In the genomic region with DNA sequence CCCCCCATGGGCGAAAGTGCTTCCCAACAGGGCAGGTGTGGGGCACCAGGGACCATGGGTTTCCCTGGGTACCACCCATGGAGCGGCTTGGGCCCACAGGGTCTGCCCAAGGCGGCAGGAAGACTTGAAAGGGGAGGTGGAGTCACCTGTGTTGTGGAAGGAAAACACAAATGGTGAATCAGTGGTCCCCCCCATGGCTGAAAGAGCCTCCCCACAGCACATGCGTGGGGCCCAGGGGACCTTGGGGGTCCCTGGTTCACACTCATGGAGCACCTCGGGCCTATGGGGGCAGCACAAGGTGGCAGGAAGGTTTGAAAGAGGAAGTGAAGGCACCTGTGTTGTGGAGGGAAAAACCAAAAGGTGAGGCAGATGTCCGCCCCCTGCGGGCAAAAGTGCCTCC, we compare ENCODE assay signal across 22 cellular contexts.
DNase-seq lines count a peak whose midpoint lies in the region; ATAC-seq, FAIRE-seq and TF ChIP-seq lines count a peak whose summit lies in the region.
"Had no signal": no experiment of that assay in that cellular context is flagged by ENCODE, and none has a peak within 500 bp of the region (broad histone marks: within the 10 kb centered on the region; RNA-seq: fewer than 3 reads in every experiment).

No MANE protein-coding gene starts in this region.

- FAIRE-seq in kidney (lab: Jason Lieb, UNC): no peak
- FAIRE-seq: GM12878, H1 had no signal

- H3K9me3 ChIP-seq in kidney (ENCODE audit: control insufficient read depth in 1 of 2, low read length in 2 of 2): peaks cover 0 to 28% of the 10 kb centered on the region in 2 donors

- H3K4me1 Mint-ChIP-seq in type B pancreatic cell (ENCODE audit: unreplicated experiment): no peaks in the 10 kb centered on the region
- no peaks in the 10 kb centered on the region for H3K4me1 Mint-ChIP-seq in natural killer cell treated with Interleukin-12 subunit alpha and Interleukin-12 subunit beta and Interleukin-15 and Interleukin-18, amount 100 ng/mL, for 72 hours (ENCODE audit: low read depth in 2 of 2)
- H3K4me1 Mint-ChIP-seq: B cell had no signal

- no peaks in the 10 kb centered on the region for H3K4me1 ChIP-seq in kidney (ENCODE audit: control insufficient read depth in 1 of 2, insufficient read depth in 1 of 2, low read depth in 1 of 2, low read length in 2 of 2)

- TF ChIP-seq CTCF in GM13977 (IDR thresholded peaks at IDR 0.05; ENCODE audit: extremely low read depth, insufficient read depth, missing control alignments) (no peak), kidney (IDR thresholded peaks at IDR 0.05; ENCODE audit: borderline replicate concordance, extremely low read depth, insufficient read depth) (no peak), type B pancreatic cell (conservative IDR thresholded peaks at IDR 0.05) (no peak)

- no peaks in the 10 kb centered on the region for H3K36me3 ChIP-seq in kidney (ENCODE audit: control insufficient read depth in 1 of 2, insufficient read depth in 2 of 2, low read length in 2 of 2)

- H3K4me3 Mint-ChIP-seq in type B pancreatic cell: no peak overlapping the region
- H3K4me3 Mint-ChIP-seq in natural killer cell treated with Interleukin-12 subunit alpha and Interleukin-12 subunit beta and Interleukin-15 and Interleukin-18, amount 100 ng/mL, for 72 hours: no peak overlapping the region
- H3K4me3 Mint-ChIP-seq: B cell had no signal

- in situ Hi-C loops in GM13977 (cut with MboI; ENCODE audit: low pct_unique_long_range_greater_than_20kb, low sequenced_read_pairs, unreplicated experiment): no loop called here

- no peaks in the 10 kb centered on the region for H3K36me3 Mint-ChIP-seq in type B pancreatic cell
- peaks cover 12% of the 10 kb centered on the region for H3K36me3 Mint-ChIP-seq in natural killer cell treated with Interleukin-12 subunit alpha and Interleukin-12 subunit beta and Interleukin-15 and Interleukin-18, amount 100 ng/mL, for 72 hours

- H3K9me3 Mint-ChIP-seq in type B pancreatic cell: no peaks in the 10 kb centered on the region
- peaks cover 14% of the 10 kb centered on the region for H3K9me3 Mint-ChIP-seq in natural killer cell treated with Interleukin-12 subunit alpha and Interleukin-12 subunit beta and Interleukin-15 and Interleukin-18, amount 100 ng/mL, for 72 hours

- no peak overlapping the region for H3K4me3 ChIP-seq in kidney (ENCODE audit: low read length in 2 of 2)
- H3K4me3 ChIP-seq: GM12878 had no signal

- no peak overlapping the region for H3K9ac ChIP-seq in kidney (ENCODE audit: low read length in 2 of 2)

- no peak overlapping the region for H3K27ac ChIP-seq in kidney (ENCODE audit: low read depth in 2 of 2, low read length in 2 of 2)
- H3K27ac ChIP-seq: RWPE1 had no signal

- ATAC-seq in GM19328 (IDR thresholded peaks at IDR 0.05; ENCODE audit: unreplicated experiment) (no peak), HG02571 (IDR thresholded peaks at IDR 0.05; ENCODE audit: unreplicated experiment) (no peak)
- ATAC-seq in natural killer cell treated with Interleukin-12 subunit alpha and Interleukin-12 subunit beta and Interleukin-15 and Interleukin-18, amount 100 ng/mL, for 72 hours: no peak
- ATAC-seq: GM12878 had no signal

- H3K27me3 Mint-ChIP-seq in type B pancreatic cell: no peaks in the 10 kb centered on the region
- H3K27me3 Mint-ChIP-seq in natural killer cell treated with Interleukin-12 subunit alpha and Interleukin-12 subunit beta and Interleukin-15 and Interleukin-18, amount 100 ng/mL, for 72 hours: no peaks in the 10 kb centered on the region
- H3K27me3 Mint-ChIP-seq: B cell had no signal

- intact Hi-C loops in kidney (cut with DNase I): no loop called here

- DNase-seq in DMS 273 (lab: John Stamatoyannopoulos, UW; ENCODE audit: unreplicated experiment) (peak; percentile 2), DMS 273 treated with DMSO at 0.1 percent for 48 hours (lab: John Stamatoyannopoulos, UW) (no peak), GM13977 (ENCODE audit: low spot score) (peak; percentile 0), kidney (peak; percentile 58), type B pancreatic cell (ENCODE audit: extremely low spot score, unreplicated experiment) (peak; percentile 56)
- no peak for DNase-seq in natural killer cell treated with Interleukin-12 subunit alpha and Interleukin-12 subunit beta and Interleukin-15 and Interleukin-18, amount 100 ng/mL, for 72 hours (ENCODE audit: low spot score)
- DNase-seq: 8988T; EL; NCI-H1105; NCI-H2081; NCI-H2171 treated with DMSO at 0.1 percent for 48 hours; NCI-H446; NCI-H526 treated with DMSO at 0.1 percent for 48 hours; NK-92 treated with Interleukin-12 subunit alpha and Interleukin-12 subunit beta, amount 100 ng/mL, for 24 hours; OCI-M1; SIG-M5 had no signal

- H3K27ac Mint-ChIP-seq in type B pancreatic cell: no peak overlapping the region
- H3K27ac Mint-ChIP-seq in natural killer cell treated with Interleukin-12 subunit alpha and Interleukin-12 subunit beta and Interleukin-15 and Interleukin-18, amount 100 ng/mL, for 72 hours: no peak overlapping the region
- H3K27ac Mint-ChIP-seq: B cell had no signal

Comparison
In these comparisons a context has a peak if more than half of its experiments do, and no peak if none do; other contexts are left out.
1. DNase-seq: peak in DMS 273 (single experiment), GM13977 (single experiment), kidney (single experiment) and type B pancreatic cell (single experiment); none in DMS 273 treated with DMSO at 0.1 percent for 48 hours (single experiment) and natural killer cell treated with Interleukin-12 subunit alpha and Interleukin-12 subunit beta and Interleukin-15 and Interleukin-18, amount 100 ng/mL, for 72 hours (single experiment).